ENCODE assay signal across 12 cellular contexts in the genomic region with DNA sequence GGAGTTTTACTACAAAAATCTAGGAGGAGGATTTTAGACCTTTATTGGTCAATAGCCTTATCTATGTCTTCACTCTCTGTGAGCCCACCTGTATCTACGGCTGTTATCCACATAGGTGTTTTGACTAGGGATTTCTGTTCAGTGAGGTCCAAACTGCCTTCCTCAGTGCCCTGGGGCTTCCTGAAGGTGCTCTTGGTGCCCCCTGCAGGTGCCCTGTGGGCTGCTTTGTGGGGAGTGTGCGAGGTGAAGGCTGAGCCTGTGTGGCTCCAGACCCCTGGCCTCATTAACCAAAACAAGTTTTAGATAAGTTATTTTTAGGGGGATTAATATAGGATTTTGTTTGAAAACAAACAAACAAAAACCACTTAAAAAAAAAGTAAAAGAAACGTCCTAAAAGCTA.
DNase-seq lines count a peak whose midpoint lies in the region; ATAC-seq and TF ChIP-seq lines count a peak whose summit lies in the region.
"Had no signal": no experiment of that assay in that cellular context is flagged by ENCODE, and none has a peak within 500 bp of the region (broad histone marks: within the 10 kb centered on the region; RNA-seq: fewer than 3 reads in every experiment).

No MANE protein-coding gene starts in this region.

- no peak for ATAC-seq in stimulated activated naive CD8-positive, alpha-beta T cell treated with anti-CD3 and anti-CD28 coated beads, Interleukin-15, Interleukin-2, amounts not matched to agents 100 U/mL and 50 U/mL, for 24 hours
- ATAC-seq in stimulated activated naive CD8-positive, alpha-beta T cell treated with anti-CD3 and anti-CD28 coated beads, Interleukin-15, amount 100 ng/mL, for 72 hours: no peak
- peak; percentile 78 for ATAC-seq in upper lobe of right lung
- no peak for ATAC-seq in HG02970 (IDR thresholded peaks at IDR 0.05; ENCODE audit: low FRiP score, unreplicated experiment)
- ATAC-seq in stimulated activated naive B cell treated with anti-CD40 and anti-IgM and Interleukin-4, amounts not matched to agents 10 μg/mL and 1 μg/mL and 100 μg/mL, for 72 hours (replicated peaks): no peak
- ATAC-seq in GM18907 (IDR thresholded peaks at IDR 0.05; ENCODE audit: unreplicated experiment): no peak

- peaks cover 8% of the 10 kb centered on the region for H3K4me1 Mint-ChIP-seq in stimulated activated naive CD8-positive, alpha-beta T cell treated with anti-CD3 and anti-CD28 coated beads, Interleukin-15, amount 100 ng/mL, for 72 hours
- no peaks in the 10 kb centered on the region for H3K4me1 Mint-ChIP-seq in stimulated activated naive B cell treated with anti-CD40 and anti-IgM and Interleukin-4, amounts not matched to agents 10 μg/mL and 1 μg/mL and 100 μg/mL, for 72 hours
- H3K4me1 Mint-ChIP-seq: B cell, naive B cell had no signal

- no peak overlapping the region for H3K4me3 ChIP-seq in epithelial cell of proximal tubule (ENCODE audit: low read depth, low read length)
- no peak overlapping the region for H3K4me3 ChIP-seq in upper lobe of right lung

- peak; percentile 66 for TF ChIP-seq CTCF in epithelial cell of proximal tubule (conservative IDR thresholded peaks at IDR 0.05; ENCODE audit: low read depth, low read length)
- TF ChIP-seq CTCF in upper lobe of right lung (IDR thresholded peaks at IDR 0.05): peak; percentile 33

- no peaks in the 10 kb centered on the region for H3K9me3 ChIP-seq in upper lobe of right lung

- H3K36me3 Mint-ChIP-seq in stimulated activated naive B cell treated with anti-CD40 and anti-IgM and Interleukin-4, amounts not matched to agents 10 μg/mL and 1 μg/mL and 100 μg/mL, for 72 hours: peaks cover 0 to 1% of the 10 kb centered on the region in 2 donors
- H3K36me3 Mint-ChIP-seq: naive B cell had no signal

- H3K36me3 ChIP-seq in upper lobe of right lung: no peaks in the 10 kb centered on the region

- no peaks in the 10 kb centered on the region for H3K27me3 ChIP-seq in upper lobe of right lung

- H3K27me3 Mint-ChIP-seq in stimulated activated naive CD8-positive, alpha-beta T cell treated with anti-CD3 and anti-CD28 coated beads, Interleukin-15, amount 100 ng/mL, for 72 hours: peaks cover 51% of the 10 kb centered on the region
- peaks cover 15 to 20% of the 10 kb centered on the region in 2 donors for H3K27me3 Mint-ChIP-seq in stimulated activated naive B cell treated with anti-CD40 and anti-IgM and Interleukin-4, amounts not matched to agents 10 μg/mL and 1 μg/mL and 100 μg/mL, for 72 hours

- no peak overlapping the region for H3K27ac ChIP-seq in upper lobe of right lung

- intact Hi-C loops in upper lobe of right lung (cut with DNase I): no loop called here

- H3K4me1 ChIP-seq in upper lobe of right lung: no peaks in the 10 kb centered on the region

- DNase-seq in stimulated activated naive CD8-positive, alpha-beta T cell treated with anti-CD3 and anti-CD28 coated beads, Interleukin-15, Interleukin-2, amounts not matched to agents 100 U/mL and 50 U/mL, for 24 hours: peak; percentile 5
- no peak for DNase-seq in stimulated activated naive CD8-positive, alpha-beta T cell treated with anti-CD3 and anti-CD28 coated beads, Interleukin-15, amount 100 ng/mL, for 72 hours
- peak; percentile 22 for DNase-seq in NCI-H774 (lab: John Stamatoyannopoulos, UW)
- DNase-seq in epithelial cell of proximal tubule (ENCODE audit: low read depth): no peak
- no peak for DNase-seq in upper lobe of right lung
- no peak for DNase-seq in stimulated activated naive B cell treated with anti-CD40 and anti-IgM and Interleukin-4, amounts not matched to agents 10 μg/mL and 1 μg/mL and 100 μg/mL, for 72 hours
- DNase-seq: naive B cell; NCI-H446 treated with DMSO at 0.1 percent for 48 hours; stimulated activated CD8-positive, alpha-beta memory T cell treated with anti-CD3 and anti-CD28 coated beads, Interleukin-4, amount 100 ng/mL, for 48 hours had no signal

- peaks cover 0 to under 1% of the 10 kb centered on the region in 2 donors for H3K9me3 Mint-ChIP-seq in stimulated activated naive CD8-positive, alpha-beta T cell treated with anti-CD3 and anti-CD28 coated beads, Interleukin-15, amount 100 ng/mL, for 72 hours
- H3K9me3 Mint-ChIP-seq in stimulated activated naive B cell treated with anti-CD40 and anti-IgM and Interleukin-4, amounts not matched to agents 10 μg/mL and 1 μg/mL and 100 μg/mL, for 72 hours: peaks cover 0 to 2% of the 10 kb centered on the region in 2 donors

- no peak overlapping the region for H3K4me3 Mint-ChIP-seq in stimulated activated naive CD8-positive, alpha-beta T cell treated with anti-CD3 and anti-CD28 coated beads, Interleukin-15, amount 100 ng/mL, for 72 hours
- no peak overlapping the region for H3K4me3 Mint-ChIP-seq in stimulated activated naive B cell treated with anti-CD40 and anti-IgM and Interleukin-4, amounts not matched to agents 10 μg/mL and 1 μg/mL and 100 μg/mL, for 72 hours
- H3K4me3 Mint-ChIP-seq: B cell, naive B cell had no signal

- H3K27ac Mint-ChIP-seq in stimulated activated naive CD8-positive, alpha-beta T cell treated with anti-CD3 and anti-CD28 coated beads, Interleukin-15, amount 100 ng/mL, for 72 hours: no peak overlapping the region
- H3K27ac Mint-ChIP-seq in stimulated activated naive B cell treated with anti-CD40 and anti-IgM and Interleukin-4, amounts not matched to agents 10 μg/mL and 1 μg/mL and 100 μg/mL, for 72 hours: no peak overlapping the region
- H3K27ac Mint-ChIP-seq: B cell, naive B cell had no signal

Comparison
In these comparisons a context has a peak if more than half of its experiments do, and no peak if none do; other contexts are left out.
1. DNase-seq: peak in stimulated activated naive CD8-positive, alpha-beta T cell treated with anti-CD3 and anti-CD28 coated beads, Interleukin-15, Interleukin-2, amounts not matched to agents 100 U/mL and 50 U/mL, for 24 hours (single experiment) and NCI-H774 (single experiment); none in stimulated activated naive CD8-positive, alpha-beta T cell treated with anti-CD3 and anti-CD28 coated beads, Interleukin-15, amount 100 ng/mL, for 72 hours (0 of 2), epithelial cell of proximal tubule (single experiment), upper lobe of right lung (single experiment) and stimulated activated naive B cell treated with anti-CD40 and anti-IgM and Interleukin-4, amounts not matched to agents 10 μg/mL and 1 μg/mL and 100 μg/mL, for 72 hours (single experiment).